ENCODE assay signal across 19 cellular contexts in genomic region chr3:18249126-18249525, GRCh38.
"Had no signal": no experiment of that assay in that cellular context is flagged by ENCODE, and none has a peak within 500 bp of the region (broad histone marks: within the 10 kb centered on the region; RNA-seq: fewer than 3 reads in every experiment).

No MANE protein-coding gene starts in this region.

- H3K4me1 ChIP-seq: SJSA1 had no signal

- FAIRE-seq: RCC 7860 had no signal

- H3K27ac ChIP-seq: SJSA1, SK-N-MC had no signal

- H3K36me3 ChIP-seq: SJSA1 had no signal

- H3K4me3 ChIP-seq: SJSA1, SK-N-MC had no signal

- H3K27me3 ChIP-seq: SJSA1 had no signal

- H3K9me3 ChIP-seq: SJSA1 had no signal

- DNase-seq: KBM-7, NCI-H1092, NCI-H1105 treated with DMSO at 0.1 percent for 48 hours, NCI-H1417 treated with DMSO at 0.1 percent for 48 hours, NCI-H146, NCI-H1694 treated with DMSO at 0.1 percent for 48 hours, NCI-H1930, NCI-H2081, NCI-H2107, NCI-H2227 treated with DMSO at 0.1 percent for 48 hours, NCI-H524 treated with DMSO at 0.1 percent for 48 hours, NCI-H69, NCI-H774, Right ventricle myocardium superior, RPMI8226, SIG-M5 had no signal
